1 cellular context compared by ENCODE assay signal in genomic region chr17:67693811-67694210, GRCh38.
TF ChIP-seq lines count a peak whose summit lies in the region.

No MANE protein-coding gene starts in this region.

TF ChIP-seq in HEK293, 187 proteins besides CTCF, POLR2A, EP300 and RAD21 (continued from another document):
- TF ChIP-seq PRDM10 (tag by site-specific recombination; IDR thresholded peaks at IDR 0.05) = no peak
TF ChIP-seq in HEK293: peak in this region for 1.
